Comparison of ENCODE assay signal across 8 cellular contexts in the genomic region with DNA sequence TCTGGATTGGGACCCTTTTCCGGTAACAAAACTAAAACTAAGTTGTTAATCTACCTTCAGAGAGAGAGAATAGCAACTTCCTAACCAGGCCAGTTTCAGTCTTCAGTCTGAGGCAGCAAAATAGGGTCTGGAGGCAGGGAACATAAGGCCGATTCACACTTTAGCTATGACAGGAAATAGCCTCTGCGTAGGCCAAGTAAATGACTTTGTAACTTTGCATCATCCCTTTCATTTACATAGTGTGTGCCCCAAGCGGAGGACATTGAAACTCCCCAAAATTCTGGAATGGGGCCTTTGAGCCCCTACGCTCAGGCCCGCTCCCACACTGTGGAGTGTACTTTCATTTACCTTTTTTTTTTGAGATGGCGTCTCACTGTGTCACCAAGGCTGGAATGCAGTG. TPM values are rescaled to one million over a fixed set of nuclear protein-coding genes. Genes with fewer than 3 reads are reported as not detected.
DNase-seq lines count a peak whose midpoint lies in the region; ATAC-seq and TF ChIP-seq lines count a peak whose summit lies in the region.

No MANE protein-coding gene starts in this region.

- ATAC-seq in heart right ventricle (no peak), Right ventricle myocardium superior (ENCODE audit: poor library complexity) (no peak), HG03439 (IDR thresholded peaks at IDR 0.05; ENCODE audit: unreplicated experiment) (peak; percentile 14)
- peak; percentile 18 to 29 for ATAC-seq in natural killer cell treated with Interleukin-12 subunit alpha and Interleukin-12 subunit beta and Interleukin-15 and Interleukin-18, amount 100 ng/mL, for 72 hours

- H3K27ac Mint-ChIP-seq in natural killer cell treated with Interleukin-12 subunit alpha and Interleukin-12 subunit beta and Interleukin-15 and Interleukin-18, amount 100 ng/mL, for 72 hours, result peak overlapping the region; percentile 97 to 99

- intact Hi-C loops in heart right ventricle (cut with DNase I), result loop anchor here in 4 of 10 donors (5.0 kb wide), 4 partner anchors 50 to 110 kb away; partner anchors contain the start of genes C7orf57 (in 2 of the 4) and HUS1 (in 2 of the 4)
- intact Hi-C loops in Right ventricle myocardium superior (cut with DNase I), result no loop called here

- H3K4me3 Mint-ChIP-seq in natural killer cell treated with Interleukin-12 subunit alpha and Interleukin-12 subunit beta and Interleukin-15 and Interleukin-18, amount 100 ng/mL, for 72 hours, result peak overlapping the region; percentile 91

- H3K36me3 ChIP-seq in heart right ventricle, result peaks cover 0 to 22% (median 0%) of the 10 kb centered on the region in 9 donors

- H3K4me1 Mint-ChIP-seq in natural killer cell treated with Interleukin-12 subunit alpha and Interleukin-12 subunit beta and Interleukin-15 and Interleukin-18, amount 100 ng/mL, for 72 hours (ENCODE audit: low read depth in 2 of 2), result peaks cover 69 to 72% of the 10 kb centered on the region in 2 donors

- H3K27ac ChIP-seq in heart right ventricle, result peak overlapping the region in 8 of 10 donors; percentile 47 to 98 (median 96)

- H3K4me1 ChIP-seq in heart right ventricle, result peaks cover 2 to 87% (median 59%) of the 10 kb centered on the region in 9 donors

- TF ChIP-seq CTCF in heart right ventricle (IDR thresholded peaks at IDR 0.05), result no peak

- H3K27me3 Mint-ChIP-seq in natural killer cell treated with Interleukin-12 subunit alpha and Interleukin-12 subunit beta and Interleukin-15 and Interleukin-18, amount 100 ng/mL, for 72 hours, result no peaks in the 10 kb centered on the region

- no peaks in the 10 kb centered on the region for H3K27me3 ChIP-seq in heart right ventricle

- H3K4me3 ChIP-seq in heart right ventricle, result no peak overlapping the region

- peaks cover 15% of the 10 kb centered on the region for H3K36me3 Mint-ChIP-seq in natural killer cell treated with Interleukin-12 subunit alpha and Interleukin-12 subunit beta and Interleukin-15 and Interleukin-18, amount 100 ng/mL, for 72 hours

- WGBS in heart right ventricle, 2 donors, result 80 to 90% methylated on average over 7 of the region's 7 CpGs

- no peaks in the 10 kb centered on the region for H3K9me3 ChIP-seq in heart right ventricle

- no peaks in the 10 kb centered on the region for H3K9me3 Mint-ChIP-seq in natural killer cell treated with Interleukin-12 subunit alpha and Interleukin-12 subunit beta and Interleukin-15 and Interleukin-18, amount 100 ng/mL, for 72 hours

- DNase-seq in heart right ventricle, result no peak
- no peak for DNase-seq in Right ventricle myocardium superior
- peak; percentile 37 for DNase-seq in amniotic stem cell (lab: John Stamatoyannopoulos, UW)
- DNase-seq in natural killer cell treated with Interleukin-12 subunit alpha and Interleukin-12 subunit beta and Interleukin-15 and Interleukin-18, amount 100 ng/mL, for 72 hours (ENCODE audit: low spot score), result peak; percentile 69
- DNase-seq in DMS53 (lab: John Stamatoyannopoulos, UW), result no peak
- DNase-seq in COLO668 (lab: John Stamatoyannopoulos, UW; ENCODE audit: unreplicated experiment), result no peak
- DNase-seq in NCI-H187 (lab: John Stamatoyannopoulos, UW), result no peak

RNA-seq across cellular contexts. Expression of gene UPP1, which starts 1.7 kb away (rescaled TPM):
- 10 to 100 TPM; 14.4 to 26.6 (median 17.4) TPM for total RNA-seq in heart right ventricle
- polyA plus RNA-seq in heart right ventricle, result 10 to 100 TPM; 27.5 to 54.5 TPM
- total RNA-seq in Right ventricle myocardium superior, result 20.3 TPM
- total RNA-seq in natural killer cell treated with Interleukin-12 subunit alpha and Interleukin-12 subunit beta and Interleukin-15 and Interleukin-18, amount 100 ng/mL, for 72 hours, result 100 to 1,000 TPM in 1 of 2 donors, 10 to 100 TPM in 1; 93.2 to 145 TPM

RNA-seq across cellular contexts. Expression of gene C7orf57, which starts 52.0 kb away (rescaled TPM):
- total RNA-seq in heart right ventricle (under 1 TPM in 1 of 10 donors, not detected in 9; 0.24 TPM), Right ventricle myocardium superior (not detected)
- polyA plus RNA-seq in heart right ventricle, result not detected
- total RNA-seq in natural killer cell treated with Interleukin-12 subunit alpha and Interleukin-12 subunit beta and Interleukin-15 and Interleukin-18, amount 100 ng/mL, for 72 hours, result under 1 TPM; 0.56 to 0.57 TPM

RNA-seq across cellular contexts. Expression of gene SUN3, which starts 58.4 kb away (rescaled TPM):
- not detected for total RNA-seq in heart right ventricle
- polyA plus RNA-seq in heart right ventricle, result not detected
- not detected for total RNA-seq in Right ventricle myocardium superior
- under 1 TPM in 1 of 2 donors, not detected in 1; 0.71 TPM for total RNA-seq in natural killer cell treated with Interleukin-12 subunit alpha and Interleukin-12 subunit beta and Interleukin-15 and Interleukin-18, amount 100 ng/mL, for 72 hours

Comparison
In these comparisons a context has a peak if more than half of its experiments do, and no peak if none do; other contexts are left out.
1. ATAC-seq: peak in HG03439 (single experiment) and natural killer cell treated with Interleukin-12 subunit alpha and Interleukin-12 subunit beta and Interleukin-15 and Interleukin-18, amount 100 ng/mL, for 72 hours (2 of 2); none in heart right ventricle (0 of 8) and Right ventricle myocardium superior (single experiment).
2. DNase-seq: peak in amniotic stem cell (single experiment) and natural killer cell treated with Interleukin-12 subunit alpha and Interleukin-12 subunit beta and Interleukin-15 and Interleukin-18, amount 100 ng/mL, for 72 hours (single experiment); none in heart right ventricle (0 of 2), Right ventricle myocardium superior (single experiment), DMS53 (single experiment), COLO668 (single experiment) and NCI-H187 (0 of 2).